ENCODE assay signal across 10 cellular contexts in the genomic region with DNA sequence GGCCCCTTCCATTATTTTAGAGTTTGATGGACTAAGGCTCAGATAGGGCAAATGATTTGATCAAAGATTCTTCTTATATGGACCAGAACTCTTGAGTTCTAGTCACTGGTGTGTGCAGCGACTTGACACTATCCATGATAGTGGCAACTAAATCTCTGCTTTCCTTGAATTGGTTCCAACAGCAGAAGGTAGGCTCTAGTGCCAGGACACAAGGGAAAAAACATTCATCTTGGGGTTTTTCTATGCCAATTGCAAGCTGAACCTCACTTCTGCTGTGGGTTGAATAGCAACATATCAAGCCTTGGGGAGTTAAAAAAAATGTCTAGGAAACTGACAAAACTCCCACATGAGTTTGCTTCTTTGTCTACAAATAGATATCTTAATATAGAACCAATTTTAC. TPM values are rescaled to one million over a fixed set of nuclear protein-coding genes. Genes with fewer than 3 reads are reported as not detected.
"Had no signal": no experiment of that assay in that cellular context is flagged by ENCODE, and none has a peak within 500 bp of the region (broad histone marks: within the 10 kb centered on the region; RNA-seq: fewer than 3 reads in every experiment).

No MANE protein-coding gene starts in this region.

- H3K36me3 ChIP-seq: HAP-1 had no signal

- ATAC-seq: HCT116, K562 had no signal

- H3K9me3 ChIP-seq: HAP-1 had no signal

- H3K4me3 ChIP-seq: GM23248, HAP-1, K562 had no signal

- FAIRE-seq: HTR-8/SVneo, K562 had no signal

- DNase-seq: GM23248, GOT3, H7, HFFc6, IMR-90 had no signal

- H3K27ac ChIP-seq: GM23248 had no signal

- H3K4me1 ChIP-seq: HAP-1 had no signal

RNA-seq across cellular contexts. Expression of a gene that starts 35.1 kb away (rescaled TPM):
- total RNA-seq: GM23248, H7, HFFc6, HT-29, IMR-90, K562 had no signal
- polyA plus RNA-seq: GM23248, IMR-90 had no signal
